ENCODE assay signal across 18 cellular contexts in the genomic region with DNA sequence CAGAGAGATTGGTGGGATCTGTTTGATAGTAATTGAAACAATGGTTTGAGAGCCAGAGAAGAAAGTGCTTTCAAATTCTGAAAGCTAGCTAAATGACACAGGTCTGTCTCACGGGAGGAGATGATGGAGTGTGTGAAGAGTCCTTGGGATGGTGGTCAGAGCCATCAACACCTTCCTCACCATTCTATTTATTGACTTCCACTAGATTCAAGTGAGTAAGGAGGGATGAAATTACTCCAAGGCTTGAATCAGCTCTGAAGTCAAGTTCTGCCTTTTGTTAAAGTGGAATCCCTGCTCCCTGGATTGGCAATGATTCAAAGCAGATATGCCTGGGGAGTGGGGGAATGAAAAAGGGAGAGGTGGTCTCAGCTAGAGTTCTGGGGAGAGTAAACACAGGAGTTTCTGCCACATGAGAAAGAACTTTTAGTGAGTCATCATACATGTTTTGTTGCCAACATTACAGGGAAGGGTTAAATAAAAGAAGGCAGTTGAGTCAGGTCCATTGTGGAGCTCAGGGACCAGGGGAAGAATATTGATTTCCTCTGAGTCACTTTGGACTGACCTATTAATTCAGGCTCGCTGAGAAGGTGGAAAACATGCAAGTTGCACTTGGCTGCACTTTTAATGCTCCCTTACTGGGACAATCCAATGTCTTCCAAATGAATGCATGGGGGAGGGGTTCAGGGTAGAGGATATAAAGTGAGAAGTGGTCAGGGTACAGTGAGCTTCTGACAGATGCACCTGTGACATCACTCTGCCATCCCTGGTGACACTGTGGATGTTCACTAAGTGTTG.
DNase-seq lines count a peak whose midpoint lies in the region; ATAC-seq and TF ChIP-seq lines count a peak whose summit lies in the region.
"Had no signal": no experiment of that assay in that cellular context is flagged by ENCODE, and none has a peak within 500 bp of the region (broad histone marks: within the 10 kb centered on the region; RNA-seq: fewer than 3 reads in every experiment).

No MANE protein-coding gene starts in this region.

- H3K27ac ChIP-seq in GM23248: peak overlapping the region; percentile 22; the same call in 1 of the 2 replicates
- H3K27ac ChIP-seq in CD4-positive, alpha-beta memory T cell (ENCODE audit: low read depth, low read length): no peak overlapping the region

- in situ Hi-C loops in GM23248 (cut with MboI) (no loop called here), astrocyte of the cerebellum (cut with HindIII; ENCODE audit: low sequenced_read_pairs) (no loop called here)

- WGBS in GM23248 (ENCODE audit: low coverage in 1 of 2, low lambda C conversion rate in 2 of 2, missing lambda C conversion rate in 2 of 2), 2 experiments: 0% methylated on average over 2 of the region's 2 CpGs

- POLR2A ChIA-PET in CD4-positive, alpha-beta memory T cell (lab: Charles Lee; ENCODE audit: partially characterized antibody): no interaction called here

- H3K36me3 Mint-ChIP-seq in CD4-positive, alpha-beta memory T cell: no peaks in the 10 kb centered on the region
- no peaks in the 10 kb centered on the region for H3K36me3 Mint-ChIP-seq in activated T-helper 1 cell treated with anti-CD3 and anti-CD28 coated beads, Interleukin-12 subunit alpha, Interleukin-12 subunit beta, Interleukin-2, Interleukin-4 antibody, amounts not matched to agents 30 ng/mL and 10 ng/mL and 1 ng/mL, durations not matched to agents 14 hours and 24 hours and 36 hours (ENCODE audit: low read depth)
- H3K36me3 Mint-ChIP-seq: CD8-positive, alpha-beta T cell had no signal

- DNase-seq in GM23248: peak; percentile 75
- DNase-seq in astrocyte of the cerebellum (ENCODE audit: low read depth): peak; percentile 11
- peak; percentile 61 for DNase-seq in kidney tubule cell (ENCODE audit: low spot score)
- DNase-seq in CD4-positive, alpha-beta memory T cell: no peak
- DNase-seq in activated T-helper 1 cell treated with anti-CD3 and anti-CD28 coated beads, Interleukin-12 subunit alpha, Interleukin-12 subunit beta, Interleukin-2, Interleukin-4 antibody, amounts not matched to agents 30 ng/mL and 10 ng/mL and 1 ng/mL, durations not matched to agents 14 hours and 24 hours and 36 hours (ENCODE audit: low spot score): no peak
- DNase-seq in NCI-H2227 (lab: John Stamatoyannopoulos, UW; ENCODE audit: unreplicated experiment): no peak
- DNase-seq: ACHN; BE2C; CD8-positive, alpha-beta T cell; DMS 273 treated with DMSO at 0.1 percent for 48 hours; H9; NCI-H1105; NCI-H1694; NCI-H748 treated with DMSO at 0.1 percent for 48 hours; OCI-M1; SHP77 treated with DMSO at 0.1 percent for 48 hours had no signal

- no peaks in the 10 kb centered on the region for H3K9me3 ChIP-seq in GM23248 (ENCODE audit: low read depth)
- H3K9me3 ChIP-seq in CD4-positive, alpha-beta memory T cell (ENCODE audit: control insufficient read depth in 1 of 2, low read length in 2 of 2): no peaks in the 10 kb centered on the region
- H3K9me3 ChIP-seq: BE2C had no signal

- peaks cover 0 to 7% (median 0%) of the 10 kb centered on the region in 8 donors for H3K9me3 Mint-ChIP-seq in CD4-positive, alpha-beta memory T cell
- H3K9me3 Mint-ChIP-seq in activated T-helper 1 cell treated with anti-CD3 and anti-CD28 coated beads, Interleukin-12 subunit alpha, Interleukin-12 subunit beta, Interleukin-2, Interleukin-4 antibody, amounts not matched to agents 30 ng/mL and 10 ng/mL and 1 ng/mL, durations not matched to agents 14 hours and 24 hours and 36 hours: no peaks in the 10 kb centered on the region
- H3K9me3 Mint-ChIP-seq: CD8-positive, alpha-beta T cell; H9 had no signal

- H3K27ac Mint-ChIP-seq in CD4-positive, alpha-beta memory T cell: peak overlapping the region in 1 of 7 donors; percentile 23
- H3K27ac Mint-ChIP-seq in activated T-helper 1 cell treated with anti-CD3 and anti-CD28 coated beads, Interleukin-12 subunit alpha, Interleukin-12 subunit beta, Interleukin-2, Interleukin-4 antibody, amounts not matched to agents 30 ng/mL and 10 ng/mL and 1 ng/mL, durations not matched to agents 14 hours and 24 hours and 36 hours: no peak overlapping the region
- H3K27ac Mint-ChIP-seq: CD8-positive, alpha-beta T cell; H9 had no signal

- H3F3A ChIP-seq in GM23248 (ENCODE audit: insufficient read depth): peaks cover 27% of the 10 kb centered on the region

- H3K4me2 ChIP-seq in GM23248 (ENCODE audit: unreplicated experiment): peak overlapping the region; percentile 29

- H3K9me2 ChIP-seq in GM23248 (ENCODE audit: insufficient read depth): no peaks in the 10 kb centered on the region

- H3K36me3 ChIP-seq in GM23248 (ENCODE audit: low read depth): no peaks in the 10 kb centered on the region
- no peaks in the 10 kb centered on the region for H3K36me3 ChIP-seq in CD4-positive, alpha-beta memory T cell (ENCODE audit: insufficient read depth, low read length)
- H3K36me3 ChIP-seq: BE2C had no signal

- H3K79me2 ChIP-seq in GM23248 (ENCODE audit: insufficient read depth): no peaks in the 10 kb centered on the region

- no peaks in the 10 kb centered on the region for H3K27me3 ChIP-seq in GM23248 (replicated peaks; ENCODE audit: insufficient read depth)
- H3K27me3 ChIP-seq in CD4-positive, alpha-beta memory T cell (ENCODE audit: insufficient read depth, low read length): no peaks in the 10 kb centered on the region

- intact Hi-C loops in CD4-positive, alpha-beta memory T cell (cut with micrococcal nuclease): no loop called here
- intact Hi-C loops in activated T-helper 1 cell treated with anti-CD3 and anti-CD28 coated beads, Interleukin-12 subunit alpha, Interleukin-12 subunit beta, Interleukin-2, Interleukin-4 antibody, amounts not matched to agents 30 ng/mL and 10 ng/mL and 1 ng/mL, durations not matched to agents 14 hours and 24 hours and 36 hours (cut with micrococcal nuclease): no loop called here

- H4K20me1 ChIP-seq in GM23248 (ENCODE audit: insufficient read depth): no peaks in the 10 kb centered on the region

- H3K9ac ChIP-seq in GM23248: no peak overlapping the region

- 0 out of 2 replicates have a peak overlapping the region, but pooled peaks have one; percentile 2 for H3K4me3 ChIP-seq in GM23248
- H3K4me3 ChIP-seq in astrocyte of the cerebellum (ENCODE audit: low read depth, low read length): no peak overlapping the region
- H3K4me3 ChIP-seq in CD4-positive, alpha-beta memory T cell (ENCODE audit: low read length in 2 of 2): no peak overlapping the region

- H3K27me3 Mint-ChIP-seq in CD4-positive, alpha-beta memory T cell: no peaks in the 10 kb centered on the region
- no peaks in the 10 kb centered on the region for H3K27me3 Mint-ChIP-seq in activated T-helper 1 cell treated with anti-CD3 and anti-CD28 coated beads, Interleukin-12 subunit alpha, Interleukin-12 subunit beta, Interleukin-2, Interleukin-4 antibody, amounts not matched to agents 30 ng/mL and 10 ng/mL and 1 ng/mL, durations not matched to agents 14 hours and 24 hours and 36 hours (ENCODE audit: insufficient read depth)

- H2AFZ ChIP-seq in GM23248: no peak overlapping the region

- H3K4me3 Mint-ChIP-seq in CD4-positive, alpha-beta memory T cell: no peak overlapping the region
- H3K4me3 Mint-ChIP-seq in activated T-helper 1 cell treated with anti-CD3 and anti-CD28 coated beads, Interleukin-12 subunit alpha, Interleukin-12 subunit beta, Interleukin-2, Interleukin-4 antibody, amounts not matched to agents 30 ng/mL and 10 ng/mL and 1 ng/mL, durations not matched to agents 14 hours and 24 hours and 36 hours: no peak overlapping the region
- H3K4me3 Mint-ChIP-seq: CD8-positive, alpha-beta T cell; H9 had no signal

- H3K4me1 ChIP-seq in GM23248 (ENCODE audit: insufficient read depth): peaks cover 26% of the 10 kb centered on the region
- no peaks in the 10 kb centered on the region for H3K4me1 ChIP-seq in CD4-positive, alpha-beta memory T cell (ENCODE audit: insufficient read depth, low read length)
- H3K4me1 ChIP-seq: BE2C had no signal

- CTCF ChIA-PET in CD4-positive, alpha-beta memory T cell (lab: Charles Lee; ENCODE audit: partially characterized antibody): no interaction called here

- no peak for TF ChIP-seq CTCF in astrocyte of the cerebellum (IDR thresholded peaks at IDR 0.05; ENCODE audit: low read depth, low read length, missing control alignments)

- ATAC-seq in HG02840 (IDR thresholded peaks at IDR 0.05; ENCODE audit: low FRiP score, unreplicated experiment): no peak
- ATAC-seq: CD8-positive, alpha-beta T cell; SK-N-SH treated with all-trans-retinoic acid at 6 μM for 48 hours had no signal

- no peaks in the 10 kb centered on the region for H3K4me1 Mint-ChIP-seq in CD4-positive, alpha-beta memory T cell
- no peaks in the 10 kb centered on the region for H3K4me1 Mint-ChIP-seq in activated T-helper 1 cell treated with anti-CD3 and anti-CD28 coated beads, Interleukin-12 subunit alpha, Interleukin-12 subunit beta, Interleukin-2, Interleukin-4 antibody, amounts not matched to agents 30 ng/mL and 10 ng/mL and 1 ng/mL, durations not matched to agents 14 hours and 24 hours and 36 hours (ENCODE audit: low read depth)

Comparison
In these comparisons a context has a peak if more than half of its experiments do, and no peak if none do; other contexts are left out.
1. DNase-seq: peak in GM23248 (single experiment), astrocyte of the cerebellum (single experiment) and kidney tubule cell (single experiment); none in CD4-positive, alpha-beta memory T cell (0 of 5), activated T-helper 1 cell treated with anti-CD3 and anti-CD28 coated beads, Interleukin-12 subunit alpha, Interleukin-12 subunit beta, Interleukin-2, Interleukin-4 antibody, amounts not matched to agents 30 ng/mL and 10 ng/mL and 1 ng/mL, durations not matched to agents 14 hours and 24 hours and 36 hours (single experiment) and NCI-H2227 (single experiment).